In genomic region chr11:46307785-46308341, GRCh38 we compare ENCODE assay signal across 8 cellular contexts. TPM values are rescaled to one million over a fixed set of nuclear protein-coding genes. Genes with fewer than 3 reads are reported as not detected.
"Had no signal": no experiment of that assay in that cellular context is flagged by ENCODE, and none has a peak within 500 bp of the region (broad histone marks: within the 10 kb centered on the region; RNA-seq: fewer than 3 reads in every experiment).

No MANE protein-coding gene starts in this region.

- H3K9me3 Mint-ChIP-seq: activated naive CD4-positive, alpha-beta T cell treated with anti-CD3 and anti-CD28 coated beads, Interleukin-2, amount 50 U/mL, for 24 hours; memory B cell had no signal

- H3K36me3 Mint-ChIP-seq: activated naive CD4-positive, alpha-beta T cell treated with anti-CD3 and anti-CD28 coated beads, Interleukin-2, amount 50 U/mL, for 24 hours; memory B cell had no signal

- H3K9me3 ChIP-seq: colonic mucosa, heart left ventricle, left ventricle myocardium inferior had no signal

- H3K27me3 Mint-ChIP-seq: activated naive CD4-positive, alpha-beta T cell treated with anti-CD3 and anti-CD28 coated beads, Interleukin-2, amount 50 U/mL, for 24 hours had no signal

- H3K27ac ChIP-seq: colonic mucosa, heart left ventricle, left ventricle myocardium inferior, parathyroid adenoma had no signal

- H3K27ac Mint-ChIP-seq: activated naive CD4-positive, alpha-beta T cell treated with anti-CD3 and anti-CD28 coated beads, Interleukin-2, amount 50 U/mL, for 24 hours; memory B cell had no signal

- H3K4me3 ChIP-seq: colonic mucosa, heart left ventricle, left ventricle myocardium inferior had no signal

- H3K27me3 ChIP-seq: colonic mucosa, heart left ventricle had no signal

- H2AFZ ChIP-seq: parathyroid adenoma had no signal

- H3K4me3 Mint-ChIP-seq: activated naive CD4-positive, alpha-beta T cell treated with anti-CD3 and anti-CD28 coated beads, Interleukin-2, amount 50 U/mL, for 24 hours; memory B cell had no signal

- H3K9ac ChIP-seq: parathyroid adenoma had no signal

- H3K4me1 ChIP-seq: colonic mucosa had no signal

RNA-seq across cellular contexts. Expression of gene CREB3L1, which starts 30.4 kb away (rescaled TPM):
- polyA plus RNA-seq: keratinocyte, neural cell had no signal
